Comparison of ENCODE assay signal across 8 cellular contexts in genomic region chr2:234823877-234824376, GRCh38.
A peak's percentile ranks its signal among the peaks of the same experiment; 100 is the strongest.
DNase-seq lines count a peak whose midpoint lies in the region; ATAC-seq and TF ChIP-seq lines count a peak whose summit lies in the region.

No MANE protein-coding gene starts in this region.

- TF ChIP-seq CTCF in choroid plexus epithelial cell (conservative IDR thresholded peaks at IDR 0.05; ENCODE audit: low read depth, low read length), result no peak
- no peak for TF ChIP-seq CTCF in upper lobe of left lung (IDR thresholded peaks at IDR 0.05)

- H3K27me3 ChIP-seq in upper lobe of left lung, result no peaks in the 10 kb centered on the region
- H3K27me3 ChIP-seq in naive thymus-derived CD4-positive, alpha-beta T cell (ENCODE audit: control insufficient read depth in 2 of 2, insufficient read depth in 2 of 2, low read length in 2 of 2), result no peaks in the 10 kb centered on the region

- no peaks in the 10 kb centered on the region for H3K4me1 Mint-ChIP-seq in naive thymus-derived CD4-positive, alpha-beta T cell

- no peaks in the 10 kb centered on the region for H3K4me1 ChIP-seq in upper lobe of left lung
- no peaks in the 10 kb centered on the region for H3K4me1 ChIP-seq in naive thymus-derived CD4-positive, alpha-beta T cell (ENCODE audit: control insufficient read depth in 2 of 2, insufficient read depth in 2 of 2, low read length in 2 of 2)

- H3K9me3 ChIP-seq in upper lobe of left lung, result no peaks in the 10 kb centered on the region
- H3K9me3 ChIP-seq in naive thymus-derived CD4-positive, alpha-beta T cell (ENCODE audit: control insufficient read depth in 2 of 3, low read length in 3 of 3), result no peaks in the 10 kb centered on the region

- peak; percentile 97 for DNase-seq in HS-5 (ENCODE audit: low read depth)
- DNase-seq in choroid plexus epithelial cell (ENCODE audit: low read depth), result peak; percentile 88
- DNase-seq in kidney tubule cell (ENCODE audit: low spot score), result peak; percentile 99
- DNase-seq in upper lobe of left lung, result no peak
- DNase-seq in activated CD4-positive, alpha-beta T cell treated with anti-CD3 and anti-CD28 coated beads for 4 hours, result no peak
- no peak for DNase-seq in T-helper 1 cell
- DNase-seq in naive thymus-derived CD4-positive, alpha-beta T cell, result no peak

- H3K4me3 ChIP-seq in choroid plexus epithelial cell (ENCODE audit: low read depth, low read length), result no peak overlapping the region
- no peak overlapping the region for H3K4me3 ChIP-seq in upper lobe of left lung
- no peak overlapping the region for H3K4me3 ChIP-seq in naive thymus-derived CD4-positive, alpha-beta T cell (ENCODE audit: low read length)

- H3K36me3 ChIP-seq in upper lobe of left lung, result no peaks in the 10 kb centered on the region
- no peaks in the 10 kb centered on the region for H3K36me3 ChIP-seq in naive thymus-derived CD4-positive, alpha-beta T cell (ENCODE audit: control insufficient read depth in 2 of 3, insufficient read depth in 3 of 3, low read length in 3 of 3)

- POLR2A ChIA-PET in naive thymus-derived CD4-positive, alpha-beta T cell (lab: Charles Lee), result no interaction called here

- H3K27me3 Mint-ChIP-seq in naive thymus-derived CD4-positive, alpha-beta T cell, result peaks cover 0 to 6% (median 4%) of the 10 kb centered on the region in 5 donors

- CTCF ChIA-PET in naive thymus-derived CD4-positive, alpha-beta T cell (lab: Charles Lee), result no interaction called here

- intact Hi-C loops in naive thymus-derived CD4-positive, alpha-beta T cell (cut with micrococcal nuclease), result no loop called here

- no peaks in the 10 kb centered on the region for H3K9me3 Mint-ChIP-seq in naive thymus-derived CD4-positive, alpha-beta T cell

- WGBS in upper lobe of left lung, 2 donors, result 57 to 61% methylated on average over 2 of the region's 2 CpGs

- ATAC-seq in upper lobe of left lung (ENCODE audit: low FRiP score in 2 of 2) (peak; percentile 73 to 93), HG02938 (IDR thresholded peaks at IDR 0.05; ENCODE audit: unreplicated experiment) (no peak)
- ATAC-seq in naive thymus-derived CD4-positive, alpha-beta T cell, result no peak

- no peak overlapping the region for H3K4me3 Mint-ChIP-seq in naive thymus-derived CD4-positive, alpha-beta T cell

- no peak for TF ChIP-seq POLR2A in upper lobe of left lung (IDR thresholded peaks at IDR 0.05)

- H3K36me3 Mint-ChIP-seq in naive thymus-derived CD4-positive, alpha-beta T cell, result no peaks in the 10 kb centered on the region

- no peak for TF ChIP-seq EP300 in upper lobe of left lung (IDR thresholded peaks at IDR 0.05)

- no peak overlapping the region for H3K27ac Mint-ChIP-seq in naive thymus-derived CD4-positive, alpha-beta T cell

- H3K27ac ChIP-seq in upper lobe of left lung, result no peak overlapping the region
- no peak overlapping the region for H3K27ac ChIP-seq in naive thymus-derived CD4-positive, alpha-beta T cell (ENCODE audit: low read depth, low read length)

Comparison
In these comparisons a context has a peak if more than half of its experiments do, and no peak if none do; other contexts are left out.
1. DNase-seq: peak in HS-5 (single experiment), choroid plexus epithelial cell (single experiment) and kidney tubule cell (single experiment); none in upper lobe of left lung (0 of 2), activated CD4-positive, alpha-beta T cell treated with anti-CD3 and anti-CD28 coated beads for 4 hours (0 of 2), T-helper 1 cell (0 of 5) and naive thymus-derived CD4-positive, alpha-beta T cell (0 of 9).
2. ATAC-seq: peak in upper lobe of left lung (2 of 2); none in HG02938 (single experiment) and naive thymus-derived CD4-positive, alpha-beta T cell (single experiment).